ENCODE assay signal across 9 cellular contexts in the genomic region with DNA sequence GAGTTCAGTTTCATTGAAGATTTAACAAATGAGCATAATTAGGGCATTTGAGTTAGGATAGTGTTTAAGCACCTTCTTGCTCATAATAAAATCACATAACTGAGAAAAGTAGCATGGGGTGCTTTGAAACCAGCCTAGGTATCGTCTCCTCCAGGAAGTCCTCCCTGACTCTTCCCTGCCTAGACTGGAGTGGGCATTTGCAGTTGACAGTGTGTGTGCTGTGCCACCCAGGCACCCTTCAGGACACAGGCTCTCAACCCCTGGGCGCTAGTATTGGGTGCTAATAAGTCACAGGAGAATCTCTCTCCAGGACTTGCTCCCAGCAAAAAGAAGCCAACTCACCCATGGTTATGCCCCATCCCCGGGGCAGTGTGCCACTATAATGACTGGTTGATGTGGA.
"Had no signal": no experiment of that assay in that cellular context is flagged by ENCODE, and none has a peak within 500 bp of the region (broad histone marks: within the 10 kb centered on the region; RNA-seq: fewer than 3 reads in every experiment).

No MANE protein-coding gene starts in this region.

- H2AFZ ChIP-seq: GM23248 had no signal

- H3K9ac ChIP-seq: GM23248 had no signal

- H3K4me3 Mint-ChIP-seq: HFFc6 had no signal

- H3K4me1 ChIP-seq: HAP-1 had no signal

- H3K36me3 ChIP-seq: HAP-1 had no signal

- H3K4me3 ChIP-seq: GM23248, HAP-1 had no signal

- DNase-seq: GM23248, GOT3, H7, HFFc6, IMR-90, KBM-7 had no signal

- H3K9me3 ChIP-seq: HAP-1 had no signal

- H3K27ac Mint-ChIP-seq: HFFc6 had no signal

- FAIRE-seq: HTR-8/SVneo had no signal

- ATAC-seq: HCT116 had no signal

- H3K27ac ChIP-seq: GM23248 had no signal
